ENCODE assay signal across 18 cellular contexts in genomic region chr18:63203497-63203896, GRCh38.
A peak's percentile ranks its signal among the peaks of the same experiment; 100 is the strongest.
DNase-seq lines count a peak whose midpoint lies in the region; ATAC-seq, FAIRE-seq and TF ChIP-seq lines count a peak whose summit lies in the region.
"Had no signal": no experiment of that assay in that cellular context is flagged by ENCODE, and none has a peak within 500 bp of the region (broad histone marks: within the 10 kb centered on the region; RNA-seq: fewer than 3 reads in every experiment).

No MANE protein-coding gene starts in this region.

- no peak for TF ChIP-seq POLR2A in GM12891 (IDR thresholded peaks at IDR 0.05; ENCODE audit: low read depth, low read length)

- H3K9me3 Mint-ChIP-seq in activated naive CD4-positive, alpha-beta T cell treated with anti-CD3 and anti-CD28 coated beads, Interleukin-2, amount 50 U/mL, for 24 hours = no peaks in the 10 kb centered on the region
- no peaks in the 10 kb centered on the region for H3K9me3 Mint-ChIP-seq in activated CD4-positive, alpha-beta memory T cell treated with anti-CD3 and anti-CD28 coated beads, Interleukin-2, amount 10 ng/mL, durations not matched to agents 7 days and 5 days
- H3K9me3 Mint-ChIP-seq in naive thymus-derived CD4-positive, alpha-beta T cell = peaks cover 0 to 3% (median 0%) of the 10 kb centered on the region in 11 donors
- H3K9me3 Mint-ChIP-seq: CD8-positive, alpha-beta T cell had no signal

- no peak for ATAC-seq in naive thymus-derived CD4-positive, alpha-beta T cell
- ATAC-seq: CD8-positive, alpha-beta T cell had no signal

- peaks cover 66% of the 10 kb centered on the region for H3K4me1 Mint-ChIP-seq in activated naive CD4-positive, alpha-beta T cell treated with anti-CD3 and anti-CD28 coated beads, Interleukin-2, amount 50 U/mL, for 24 hours
- H3K4me1 Mint-ChIP-seq in activated CD4-positive, alpha-beta memory T cell treated with anti-CD3 and anti-CD28 coated beads, Interleukin-2, amount 10 ng/mL, durations not matched to agents 7 days and 5 days = peaks cover 73% of the 10 kb centered on the region
- peaks cover 48 to 73% (median 64%) of the 10 kb centered on the region in 7 donors for H3K4me1 Mint-ChIP-seq in naive thymus-derived CD4-positive, alpha-beta T cell

- H3K36me3 ChIP-seq in naive thymus-derived CD4-positive, alpha-beta T cell (ENCODE audit: control insufficient read depth in 2 of 3, insufficient read depth in 3 of 3, low read length in 3 of 3) = no peaks in the 10 kb centered on the region
- no peaks in the 10 kb centered on the region for H3K36me3 ChIP-seq in effector memory CD4-positive, alpha-beta T cell (ENCODE audit: control insufficient read depth, insufficient read depth, low read length)
- H3K36me3 ChIP-seq: HAP-1 had no signal

- H3K4me3 ChIP-seq in naive thymus-derived CD4-positive, alpha-beta T cell (ENCODE audit: low read length) = no peak overlapping the region
- no peak overlapping the region for H3K4me3 ChIP-seq in effector memory CD4-positive, alpha-beta T cell (ENCODE audit: insufficient read depth, low read depth, low read length, poor library complexity, severe bottlenecking)
- H3K4me3 ChIP-seq: HAP-1 had no signal

- H3K27ac Mint-ChIP-seq in activated naive CD4-positive, alpha-beta T cell treated with anti-CD3 and anti-CD28 coated beads, Interleukin-2, amount 50 U/mL, for 24 hours = peak overlapping the region; percentile 81
- peak overlapping the region; percentile 94 for H3K27ac Mint-ChIP-seq in activated CD4-positive, alpha-beta memory T cell treated with anti-CD3 and anti-CD28 coated beads, Interleukin-2, amount 10 ng/mL, durations not matched to agents 7 days and 5 days
- H3K27ac Mint-ChIP-seq in naive thymus-derived CD4-positive, alpha-beta T cell = peak overlapping the region in 6 of 9 donors; percentile 14 to 96 (median 82)

- H3K4me1 ChIP-seq in naive thymus-derived CD4-positive, alpha-beta T cell (ENCODE audit: control insufficient read depth in 2 of 2, insufficient read depth in 2 of 2, low read length in 2 of 2) = peaks cover 63 to 89% of the 10 kb centered on the region in 2 donors
- H3K4me1 ChIP-seq in effector memory CD4-positive, alpha-beta T cell (ENCODE audit: control insufficient read depth, insufficient read depth, low read length, poor library complexity, severe bottlenecking) = peaks cover 62% of the 10 kb centered on the region
- H3K4me1 ChIP-seq: HAP-1 had no signal

- H3K9me3 ChIP-seq in naive thymus-derived CD4-positive, alpha-beta T cell (ENCODE audit: control insufficient read depth in 2 of 3, low read length in 3 of 3) = no peaks in the 10 kb centered on the region
- no peaks in the 10 kb centered on the region for H3K9me3 ChIP-seq in effector memory CD4-positive, alpha-beta T cell (ENCODE audit: control insufficient read depth, low read length)
- H3K9me3 ChIP-seq: HAP-1 had no signal

- DNase-seq in activated naive CD4-positive, alpha-beta T cell treated with anti-CD3 and anti-CD28 coated beads, Interleukin-2, amount 50 U/mL, for 16 hours = no peak
- DNase-seq in GM12891 (ENCODE audit: insufficient read length, low spot score) = no peak
- DNase-seq in activated CD4-positive, alpha-beta memory T cell treated with anti-CD3 and anti-CD28 coated beads, Interleukin-2, amount 10 ng/mL, durations not matched to agents 7 days and 5 days = no peak
- DNase-seq in naive thymus-derived CD4-positive, alpha-beta T cell = no peak
- no peak for DNase-seq in stimulated activated CD4-positive, alpha-beta T cell treated with anti-CD3 and anti-CD28 coated beads, Interleukin-4, amount 100 ng/mL, for 4 hours
- DNase-seq in effector memory CD4-positive, alpha-beta T cell = no peak
- no peak for DNase-seq in activated naive CD4-positive, alpha-beta T cell (lab: John Stamatoyannopoulos, UW)
- DNase-seq: AML-193; CD8-positive, alpha-beta T cell; NCI-H1417; NCI-H1930; NCI-H2171; NCI-H446 treated with DMSO at 0.1 percent for 48 hours; NCI-H774; SHP77 had no signal

- CTCF ChIA-PET in activated CD4-positive, alpha-beta memory T cell treated with anti-CD3 and anti-CD28 coated beads, Interleukin-2, amount 10 ng/mL, durations not matched to agents 7 days and 5 days (lab: Charles Lee) = interaction anchor here (0.6 to 2.5 kb wide), 5 partner anchors 23 to 182 kb away, joined by 3 to 11 read pairs (median 4); no protein-coding TSS in a partner anchor
- CTCF ChIA-PET in naive thymus-derived CD4-positive, alpha-beta T cell (lab: Charles Lee) = interaction anchor here (0.9 to 1.4 kb wide), 4 partner anchors 48 to 114 kb away, joined by 3 to 5 read pairs (median 4); no protein-coding TSS in a partner anchor

- POLR2A ChIA-PET in activated CD4-positive, alpha-beta memory T cell treated with anti-CD3 and anti-CD28 coated beads, Interleukin-2, amount 10 ng/mL, durations not matched to agents 7 days and 5 days (lab: Charles Lee) = interaction anchor here (1.0 to 7.2 kb wide), 9 partner anchors 8 to 164 kb away, joined by 3 to 85 read pairs (median 8); partner anchors contain the start of gene BCL2
- POLR2A ChIA-PET in naive thymus-derived CD4-positive, alpha-beta T cell (lab: Charles Lee) = interaction anchor here (0.7 to 7.3 kb wide), 13 partner anchors 9 to 119 kb away, joined by 3 to 59 read pairs (median 3); no protein-coding TSS in a partner anchor

- peak overlapping the region; percentile 27 for H3K27ac ChIP-seq in naive thymus-derived CD4-positive, alpha-beta T cell (ENCODE audit: low read depth, low read length)
- no peak overlapping the region for H3K27ac ChIP-seq in effector memory CD4-positive, alpha-beta T cell (ENCODE audit: insufficient read depth, low read length, poor library complexity, severe bottlenecking)

- no peaks in the 10 kb centered on the region for H3K27me3 ChIP-seq in naive thymus-derived CD4-positive, alpha-beta T cell (ENCODE audit: control insufficient read depth in 2 of 2, insufficient read depth in 2 of 2, low read length in 2 of 2)
- H3K27me3 ChIP-seq in effector memory CD4-positive, alpha-beta T cell (replicated peaks; ENCODE audit: control insufficient read depth, insufficient read depth, low read length, poor library complexity, severe bottlenecking) = no peaks in the 10 kb centered on the region

- intact Hi-C loops in naive thymus-derived CD4-positive, alpha-beta T cell (cut with micrococcal nuclease) = no loop called here

- no peak overlapping the region for H3K4me3 Mint-ChIP-seq in activated naive CD4-positive, alpha-beta T cell treated with anti-CD3 and anti-CD28 coated beads, Interleukin-2, amount 50 U/mL, for 24 hours
- no peak overlapping the region for H3K4me3 Mint-ChIP-seq in activated CD4-positive, alpha-beta memory T cell treated with anti-CD3 and anti-CD28 coated beads, Interleukin-2, amount 10 ng/mL, durations not matched to agents 7 days and 5 days
- peak overlapping the region in 6 of 10 donors; percentile 1 to 83 (median 44) for H3K4me3 Mint-ChIP-seq in naive thymus-derived CD4-positive, alpha-beta T cell
- H3K4me3 Mint-ChIP-seq: CD8-positive, alpha-beta T cell had no signal

- H3K27me3 Mint-ChIP-seq in activated naive CD4-positive, alpha-beta T cell treated with anti-CD3 and anti-CD28 coated beads, Interleukin-2, amount 50 U/mL, for 24 hours = no peaks in the 10 kb centered on the region
- H3K27me3 Mint-ChIP-seq in activated CD4-positive, alpha-beta memory T cell treated with anti-CD3 and anti-CD28 coated beads, Interleukin-2, amount 10 ng/mL, durations not matched to agents 7 days and 5 days = no peaks in the 10 kb centered on the region
- no peaks in the 10 kb centered on the region for H3K27me3 Mint-ChIP-seq in naive thymus-derived CD4-positive, alpha-beta T cell

- peaks cover 15% of the 10 kb centered on the region for H3K36me3 Mint-ChIP-seq in activated naive CD4-positive, alpha-beta T cell treated with anti-CD3 and anti-CD28 coated beads, Interleukin-2, amount 50 U/mL, for 24 hours
- H3K36me3 Mint-ChIP-seq in activated CD4-positive, alpha-beta memory T cell treated with anti-CD3 and anti-CD28 coated beads, Interleukin-2, amount 10 ng/mL, durations not matched to agents 7 days and 5 days (ENCODE audit: low read depth) = peaks cover 57% of the 10 kb centered on the region
- H3K36me3 Mint-ChIP-seq in naive thymus-derived CD4-positive, alpha-beta T cell = peaks cover 0 to 39% (median 0%) of the 10 kb centered on the region in 5 donors

- peak; percentile 75 for FAIRE-seq in GM12891 (lab: Jason Lieb, UNC)
- FAIRE-seq: RCC 7860 had no signal

TF ChIP-seq in GM12891, 5 proteins besides CTCF, POLR2A, EP300 and RAD21:
- TF ChIP-seq POLR2AphosphoS5 (IDR thresholded peaks at IDR 0.05; ENCODE audit: low read depth, low read length) (no peak), SPI1 (IDR thresholded peaks at IDR 0.05; ENCODE audit: low read depth, low read length) (no peak), POU2F2 (IDR thresholded peaks at IDR 0.05; ENCODE audit: low read depth, low read length) (no peak), TAF1 (IDR thresholded peaks at IDR 0.05; ENCODE audit: low read depth, low read length) (no peak), PAX5 (IDR thresholded peaks at IDR 0.05; ENCODE audit: insufficient read depth, low read length, severe bottlenecking) (no peak)

Comparison
In these comparisons a context has a peak if more than half of its experiments do, and no peak if none do; other contexts are left out.
1. H3K4me3 Mint-ChIP-seq: peak in naive thymus-derived CD4-positive, alpha-beta T cell (6 of 10); none in activated naive CD4-positive, alpha-beta T cell treated with anti-CD3 and anti-CD28 coated beads, Interleukin-2, amount 50 U/mL, for 24 hours (single experiment) and activated CD4-positive, alpha-beta memory T cell treated with anti-CD3 and anti-CD28 coated beads, Interleukin-2, amount 10 ng/mL, durations not matched to agents 7 days and 5 days (single experiment).
2. Peak in every context shown above with its lines, with median percentiles within 50 percentile points of each other: H3K27ac Mint-ChIP-seq.